ENCODE assay signal across 9 cellular contexts in genomic region chr2:237156131-237156856, GRCh38.
DNase-seq lines count a peak whose midpoint lies in the region; ATAC-seq lines count a peak whose summit lies in the region.
"Had no signal": no experiment of that assay in that cellular context is flagged by ENCODE, and none has a peak within 500 bp of the region (broad histone marks: within the 10 kb centered on the region; RNA-seq: fewer than 3 reads in every experiment).

No MANE protein-coding gene starts in this region.

- H3K4me3 Mint-ChIP-seq in T-helper 17 cell, result no peak overlapping the region

- H3K36me3 Mint-ChIP-seq in T-helper 17 cell (ENCODE audit: low read depth), result peaks cover 5% of the 10 kb centered on the region

- H3K9me3 ChIP-seq in T-helper 17 cell (ENCODE audit: control insufficient read depth, low read length, poor library complexity, severe bottlenecking), result no peaks in the 10 kb centered on the region

- H3K27me3 Mint-ChIP-seq in T-helper 17 cell, result peaks cover 29% of the 10 kb centered on the region

- DNase-seq in stimulated activated naive CD4-positive, alpha-beta T cell treated with Interleukin-2 at 50 U/mL for 16 hours (lab: John Stamatoyannopoulos, UW), result peak; percentile 41
- DNase-seq in stimulated activated naive CD4-positive, alpha-beta T cell (lab: John Stamatoyannopoulos, UW), result no peak
- peak; percentile 73 for DNase-seq in dermis blood vessel endothelial cell
- DNase-seq in retina, result peak; percentile 38
- DNase-seq in T-helper 17 cell, result no peak
- DNase-seq in mucosa of gallbladder (ENCODE audit: low spot score), result no peak
- DNase-seq: DND-41 had no signal

- no peak overlapping the region for H3K27ac Mint-ChIP-seq in T-helper 17 cell

- H3K4me1 Mint-ChIP-seq in T-helper 17 cell, result peaks cover 8% of the 10 kb centered on the region

- no peak for ATAC-seq in HG02973 (IDR thresholded peaks at IDR 0.05; ENCODE audit: unreplicated experiment)
- no peak for ATAC-seq in GM18870 (IDR thresholded peaks at IDR 0.05; ENCODE audit: unreplicated experiment)
- no peak for ATAC-seq in T-helper 17 cell

Comparison
In these comparisons a context has a peak if more than half of its experiments do, and no peak if none do; other contexts are left out.
1. DNase-seq: peak in stimulated activated naive CD4-positive, alpha-beta T cell treated with Interleukin-2 at 50 U/mL for 16 hours (single experiment), dermis blood vessel endothelial cell (single experiment) and retina (single experiment); none in stimulated activated naive CD4-positive, alpha-beta T cell (0 of 6), T-helper 17 cell (0 of 3) and mucosa of gallbladder (single experiment).